ENCODE assay signal across 17 cellular contexts in the genomic region with DNA sequence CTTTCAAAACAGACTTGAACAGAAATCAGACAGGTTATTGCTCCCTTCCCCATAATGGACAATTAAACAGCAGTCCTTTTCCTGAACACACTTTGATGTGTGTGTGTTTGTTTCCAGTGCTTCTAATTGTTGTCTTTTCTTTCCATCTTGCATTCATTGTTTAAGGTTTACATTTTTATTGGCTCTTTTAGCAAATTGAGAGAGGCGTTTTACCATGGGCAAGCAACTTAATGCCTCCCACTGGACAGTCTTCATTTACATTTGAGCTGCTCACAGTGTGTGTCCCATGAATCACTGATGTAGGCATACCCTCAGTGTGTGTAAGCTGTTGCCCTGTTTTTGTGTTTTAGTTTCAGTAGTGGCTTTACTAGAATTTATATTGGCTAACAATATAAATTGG. TPM values are rescaled to one million over a fixed set of nuclear protein-coding genes. Genes with fewer than 3 reads are reported as not detected.
DNase-seq lines count a peak whose midpoint lies in the region; ATAC-seq and TF ChIP-seq lines count a peak whose summit lies in the region.
"Had no signal": no experiment of that assay in that cellular context is flagged by ENCODE, and none has a peak within 500 bp of the region (broad histone marks: within the 10 kb centered on the region; RNA-seq: fewer than 3 reads in every experiment).

No MANE protein-coding gene starts in this region.

- H3K4me3 ChIP-seq in breast epithelium (no peak overlapping the region), iPS-18a (ENCODE audit: low read length) (peak overlapping the region; percentile 44), smooth muscle cell (no peak overlapping the region)
- H3K4me3 ChIP-seq: BLaER1, GM12878, GM23248 had no signal

- H3K27ac ChIP-seq in breast epithelium = no peak overlapping the region
- peak overlapping the region; percentile 81 for H3K27ac ChIP-seq in iPS-18a (ENCODE audit: low read length)
- no peak overlapping the region for H3K27ac ChIP-seq in smooth muscle cell (ENCODE audit: low read depth)
- H3K27ac ChIP-seq: BLaER1, GM23248 had no signal

- H3K27me3 ChIP-seq in breast epithelium = no peaks in the 10 kb centered on the region
- no peaks in the 10 kb centered on the region for H3K27me3 ChIP-seq in iPS-18a (ENCODE audit: control insufficient read depth, insufficient read depth, low read length)
- no peaks in the 10 kb centered on the region for H3K27me3 ChIP-seq in smooth muscle cell (ENCODE audit: low read depth)
- H3K27me3 ChIP-seq: BLaER1 had no signal

- WGBS in smooth muscle cell (ENCODE audit: low lambda C conversion rate) = 63% methylated on average over 1 of the region's 1 CpG

- POLR2A ChIA-PET in MCF 10A (lab: Yijun Ruan, JAX) (no interaction called here), WTC11 (lab: Charles Lee) (interaction anchor here (0.6 kb wide), 1 partner anchor 673 kb away, joined by 3 read pairs; no protein-coding TSS in a partner anchor)

- no peaks in the 10 kb centered on the region for H3K4me1 Mint-ChIP-seq in MCF 10A (ENCODE audit: insufficient read depth, unreplicated experiment)
- H3K4me1 Mint-ChIP-seq in WTC11 = peaks cover 42% of the 10 kb centered on the region
- H3K4me1 Mint-ChIP-seq: IgD-negative memory B cell had no signal

- H3K9ac ChIP-seq in iPS-18a (ENCODE audit: low read length) (peak overlapping the region; percentile 2), smooth muscle cell (ENCODE audit: low read depth) (no peak overlapping the region)
- H3K9ac ChIP-seq: BLaER1, GM23248 had no signal

- H3K9me3 Mint-ChIP-seq in MCF 10A (ENCODE audit: unreplicated experiment) (no peaks in the 10 kb centered on the region), WTC11 (no peaks in the 10 kb centered on the region)
- H3K9me3 Mint-ChIP-seq: IgD-negative memory B cell had no signal

- no peak overlapping the region for H3K4me2 ChIP-seq in smooth muscle cell
- H3K4me2 ChIP-seq: BLaER1 had no signal

- H4K20me1 ChIP-seq in smooth muscle cell (ENCODE audit: low read depth) = no peaks in the 10 kb centered on the region

- no peak for TF ChIP-seq CTCF in MCF 10A (IDR thresholded peaks at IDR 0.05; ENCODE audit: unreplicated experiment)
- TF ChIP-seq CTCF in breast epithelium (IDR thresholded peaks at IDR 0.05) = no peak
- no peak for TF ChIP-seq CTCF in WTC11 (IDR thresholded peaks at IDR 0.05)
- TF ChIP-seq CTCF in smooth muscle cell (IDR thresholded peaks at IDR 0.05; ENCODE audit: borderline replicate concordance, insufficient read depth, poor library complexity, severe bottlenecking) = no peak

- H3K9me3 ChIP-seq in breast epithelium = no peaks in the 10 kb centered on the region
- no peaks in the 10 kb centered on the region for H3K9me3 ChIP-seq in iPS-18a (ENCODE audit: control insufficient read depth, low read depth, low read length)
- no peaks in the 10 kb centered on the region for H3K9me3 ChIP-seq in smooth muscle cell (replicated peaks; ENCODE audit: low read depth)
- H3K9me3 ChIP-seq: BLaER1 had no signal

- H3K27ac Mint-ChIP-seq in MCF 10A (ENCODE audit: low read depth, unreplicated experiment) (peak overlapping the region; percentile 12), WTC11 (peak overlapping the region; percentile 86)

- H3K36me3 Mint-ChIP-seq in MCF 10A (ENCODE audit: insufficient read depth, unreplicated experiment) = peaks cover 81% of the 10 kb centered on the region
- peaks cover 37% of the 10 kb centered on the region for H3K36me3 Mint-ChIP-seq in WTC11

- intact Hi-C loops in MCF 10A (cut with micrococcal nuclease) (no loop called here), breast epithelium (cut with DNase I; ENCODE audit: low total_unique reads) (no loop called here), Right ventricle myocardium inferior (cut with DNase I) (no loop called here)

- peaks cover 10% of the 10 kb centered on the region for H3K36me3 ChIP-seq in breast epithelium
- peaks cover 52% of the 10 kb centered on the region for H3K36me3 ChIP-seq in iPS-18a (ENCODE audit: control insufficient read depth, low read depth, low read length)
- H3K36me3 ChIP-seq in smooth muscle cell (ENCODE audit: low read depth) = peaks cover 23% of the 10 kb centered on the region

- H2AFZ ChIP-seq in smooth muscle cell (ENCODE audit: low read depth) = no peak overlapping the region
- H2AFZ ChIP-seq: GM23248 had no signal

- no peak for TF ChIP-seq POLR2A in breast epithelium (IDR thresholded peaks at IDR 0.05)

- H3K79me2 ChIP-seq in smooth muscle cell (ENCODE audit: low read depth) = no peaks in the 10 kb centered on the region

- no TSS peak for BruUV-seq in MCF 10A (replicated peaks; lab: Mats Ljungman, UMichigan)

- no peaks in the 10 kb centered on the region for H3K27me3 Mint-ChIP-seq in MCF 10A (ENCODE audit: insufficient read depth, unreplicated experiment)
- no peaks in the 10 kb centered on the region for H3K27me3 Mint-ChIP-seq in WTC11 (ENCODE audit: low read depth)
- H3K27me3 Mint-ChIP-seq: IgD-negative memory B cell had no signal

- ATAC-seq in WTC11 (peak; percentile 96), Right ventricle myocardium inferior (no peak)

- no peak for DNase-seq in MCF 10A (ENCODE audit: unreplicated experiment)
- no peak for DNase-seq in breast epithelium (ENCODE audit: low spot score in 2 of 2)
- no peak for DNase-seq in WTC11 (ENCODE audit: low spot score)
- DNase-seq in germinal center (ENCODE audit: low spot score) = no peak
- no peak for DNase-seq in Right ventricle myocardium inferior (ENCODE audit: missing footprints)
- DNase-seq in smooth muscle cell (lab: John Stamatoyannopoulos, UW; ENCODE audit: unreplicated experiment) = no peak
- DNase-seq in activated CD8-positive, alpha-beta memory T cell treated with anti-CD3 and anti-CD28 coated beads, Interleukin-2, amount 50 U/mL, for 4 hours = no peak
- DNase-seq: GM23248, NCI-H187, NCI-H526 treated with DMSO at 0.1 percent for 48 hours had no signal

- CTCF ChIA-PET in MCF 10A (lab: Yijun Ruan, JAX) = no interaction called here
- CTCF ChIA-PET in WTC11 (lab: Charles Lee) = no interaction called here

- H3K4me1 ChIP-seq in breast epithelium = no peaks in the 10 kb centered on the region
- H3K4me1 ChIP-seq in iPS-18a (ENCODE audit: control insufficient read depth, low read depth, low read length) = peaks cover 44% of the 10 kb centered on the region
- H3K4me1 ChIP-seq in smooth muscle cell (ENCODE audit: low read depth) = no peaks in the 10 kb centered on the region
- H3K4me1 ChIP-seq: BLaER1 had no signal

- no peaks in the 10 kb centered on the region for H3F3A ChIP-seq in smooth muscle cell (ENCODE audit: low read depth)

- no peak overlapping the region for H3K4me3 Mint-ChIP-seq in MCF 10A (ENCODE audit: unreplicated experiment)
- peak overlapping the region; percentile 42 for H3K4me3 Mint-ChIP-seq in WTC11
- H3K4me3 Mint-ChIP-seq: IgD-negative memory B cell had no signal

TF ChIP-seq in WTC11, 78 proteins besides CTCF, POLR2A, EP300 and RAD21 (continues in another document):
- TF ChIP-seq NFYB (CRISPR knock-in tag; conservative IDR thresholded peaks at IDR 0.05; ENCODE audit: low read depth) = no peak
- no peak for TF ChIP-seq GRHL2 (CRISPR knock-in tag; IDR thresholded peaks at IDR 0.05; ENCODE audit: insufficient replicate concordance, severe bottlenecking)
- TF ChIP-seq GABPB1 (CRISPR knock-in tag; IDR thresholded peaks at IDR 0.05) = no peak
- TF ChIP-seq, protein P1, sequence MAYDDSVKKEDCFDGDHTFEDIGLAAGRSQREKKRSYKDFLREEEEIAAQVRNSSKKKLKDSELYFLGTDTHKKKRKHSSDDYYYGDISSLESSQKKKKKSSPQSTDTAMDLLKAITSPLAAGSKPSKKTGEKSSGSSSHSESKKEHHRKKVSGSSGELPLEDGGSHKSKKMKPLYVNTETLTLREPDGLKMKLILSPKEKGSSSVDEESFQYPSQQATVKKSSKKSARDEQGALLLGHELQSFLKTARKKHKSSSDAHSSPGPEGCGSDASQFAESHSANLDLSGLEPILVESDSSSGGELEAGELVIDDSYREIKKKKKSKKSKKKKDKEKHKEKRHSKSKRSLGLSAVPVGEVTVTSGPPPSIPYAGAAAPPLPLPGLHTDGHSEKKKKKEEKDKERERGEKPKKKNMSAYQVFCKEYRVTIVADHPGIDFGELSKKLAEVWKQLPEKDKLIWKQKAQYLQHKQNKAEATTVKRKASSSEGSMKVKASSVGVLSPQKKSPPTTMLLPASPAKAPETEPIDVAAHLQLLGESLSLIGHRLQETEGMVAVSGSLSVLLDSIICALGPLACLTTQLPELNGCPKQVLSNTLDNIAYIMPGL (CRISPR knock-in tag; IDR thresholded peaks at IDR 0.05) = no peak
- no peak for TF ChIP-seq GTF2I (CRISPR knock-in tag; conservative IDR thresholded peaks at IDR 0.05)
- TF ChIP-seq IRF2 (CRISPR knock-in tag; IDR thresholded peaks at IDR 0.05; ENCODE audit: borderline replicate concordance, low read depth) = no peak
- TF ChIP-seq, protein P2, sequence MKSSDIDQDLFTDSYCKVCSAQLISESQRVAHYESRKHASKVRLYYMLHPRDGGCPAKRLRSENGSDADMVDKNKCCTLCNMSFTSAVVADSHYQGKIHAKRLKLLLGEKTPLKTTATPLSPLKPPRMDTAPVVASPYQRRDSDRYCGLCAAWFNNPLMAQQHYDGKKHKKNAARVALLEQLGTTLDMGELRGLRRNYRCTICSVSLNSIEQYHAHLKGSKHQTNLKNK (CRISPR knock-in tag; IDR thresholded peaks at IDR 0.05) = 0 out of 2 replicates have a peak, but pooled peaks have one; percentile 54
- TF ChIP-seq, protein P3, sequence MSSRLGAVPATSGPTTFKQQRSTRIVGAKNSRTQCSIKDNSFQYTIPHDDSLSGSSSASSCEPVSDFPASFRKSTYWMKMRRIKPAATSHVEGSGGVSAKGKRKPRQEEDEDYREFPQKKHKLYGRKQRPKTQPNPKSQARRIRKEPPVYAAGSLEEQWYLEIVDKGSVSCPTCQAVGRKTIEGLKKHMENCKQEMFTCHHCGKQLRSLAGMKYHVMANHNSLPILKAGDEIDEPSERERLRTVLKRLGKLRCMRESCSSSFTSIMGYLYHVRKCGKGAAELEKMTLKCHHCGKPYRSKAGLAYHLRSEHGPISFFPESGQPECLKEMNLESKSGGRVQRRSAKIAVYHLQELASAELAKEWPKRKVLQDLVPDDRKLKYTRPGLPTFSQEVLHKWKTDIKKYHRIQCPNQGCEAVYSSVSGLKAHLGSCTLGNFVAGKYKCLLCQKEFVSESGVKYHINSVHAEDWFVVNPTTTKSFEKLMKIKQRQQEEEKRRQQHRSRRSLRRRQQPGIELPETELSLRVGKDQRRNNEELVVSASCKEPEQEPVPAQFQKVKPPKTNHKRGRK (CRISPR knock-in tag; IDR thresholded peaks at IDR 0.05; ENCODE audit: borderline replicate concordance) = no peak

RNA-seq across cellular contexts. Expression of a gene that starts 25.0 kb away (rescaled TPM):
- total RNA-seq in MCF 10A (2022) (43.8 and 52.3 TPM in 2 replicates), breast epithelium (10 to 100 TPM; 27.2 to 41.4 (median 37.2) TPM), WTC11 (2021) (34.1 to 37.5 TPM (median 34.4 TPM) in 3 replicates), Right ventricle myocardium inferior (14.6 TPM), smooth muscle cell (45.3 and 55.0 TPM in 2 replicates)
- 10.8 and 12.7 TPM in 2 replicates for polyA plus RNA-seq in smooth muscle cell

RNA-seq across cellular contexts. Expression of a gene that starts 45.6 kb away (rescaled TPM):
- 5.1 and 6.4 TPM in 2 replicates for total RNA-seq in MCF 10A (2022)
- 1 to 10 TPM in 1 of 3 donors, under 1 TPM in 2; 0.44 to 1.6 (median 0.66) TPM for total RNA-seq in breast epithelium
- 0.73 to 1.1 TPM (median 0.87 TPM) in 3 replicates for total RNA-seq in WTC11 (2021)
- total RNA-seq in Right ventricle myocardium inferior = 6.0 TPM
- 1.4 and 1.8 TPM in 2 replicates for total RNA-seq in smooth muscle cell
- polyA plus RNA-seq in smooth muscle cell = 1.2 and 3.0 TPM in 2 replicates
- total RNA-seq: A172, GM12878, GM23248, OCI-LY7, RPMI7951 had no signal
- polyA plus RNA-seq: GM23248, IgD-negative memory B cell had no signal
